30 cellular contexts compared by ENCODE assay signal in genomic region chr5:137616046-137616445, GRCh38.
"Had no signal": no experiment of that assay in that cellular context is flagged by ENCODE, and none has a peak within 500 bp of the region (broad histone marks: within the 10 kb centered on the region; RNA-seq: fewer than 3 reads in every experiment).

No MANE protein-coding gene starts in this region.

- ATAC-seq: activated CD4-positive, CD25-positive, alpha-beta regulatory T cell treated with anti-CD3 and anti-CD28 coated beads, Interleukin-2, amount 50 U/mL, for 24 hours; activated CD8-positive, alpha-beta T cell treated with anti-CD3 and anti-CD28 coated beads for 36 hours; activated naive CD4-positive, alpha-beta T cell treated with anti-CD3 and anti-CD28 coated beads, Interleukin-2, amount 50 U/mL, for 72 hours; activated naive CD8-positive, alpha-beta T cell treated with anti-CD3 and anti-CD28 coated beads, Interleukin-2, amount 50 U/mL, for 24 hours; K562; Panc1; Right ventricle myocardium inferior had no signal

- H3K9me3 Mint-ChIP-seq: activated CD8-positive, alpha-beta T cell treated with anti-CD3 and anti-CD28 coated beads for 36 hours; activated naive CD4-positive, alpha-beta T cell treated with anti-CD3 and anti-CD28 coated beads, Interleukin-2, amount 50 U/mL, for 72 hours; activated naive CD8-positive, alpha-beta T cell treated with anti-CD3 and anti-CD28 coated beads, Interleukin-2, amount 50 U/mL, for 24 hours; activated T-cell treated with anti-CD3 and anti-CD28 coated beads, Interleukin-2, amount 50 U/mL, for 24 hours; activated T-helper 1 cell treated with anti-CD3 and anti-CD28 coated beads, Interleukin-12 subunit alpha, Interleukin-12 subunit beta, Interleukin-2, Interleukin-4 antibody, amounts not matched to agents 30 ng/mL and 10 ng/mL and 1 ng/mL, durations not matched to agents 14 hours and 24 hours and 36 hours; brain; central memory CD8-positive, alpha-beta T cell had no signal

- H3K36me3 Mint-ChIP-seq: activated naive CD4-positive, alpha-beta T cell treated with anti-CD3 and anti-CD28 coated beads, Interleukin-2, amount 50 U/mL, for 72 hours; brain had no signal

- H3K27ac ChIP-seq: ascending aorta, SJCRH30 had no signal

- H3K4me3 ChIP-seq: ascending aorta, K562, SJCRH30 had no signal

- H3K4me1 ChIP-seq: SJCRH30 had no signal

- H3K4me1 Mint-ChIP-seq: central memory CD8-positive, alpha-beta T cell had no signal

- H3K9me3 ChIP-seq: ascending aorta, SJCRH30, SK-N-SH had no signal

- H3K27ac Mint-ChIP-seq: activated CD8-positive, alpha-beta T cell treated with anti-CD3 and anti-CD28 coated beads for 36 hours; activated naive CD4-positive, alpha-beta T cell treated with anti-CD3 and anti-CD28 coated beads, Interleukin-2, amount 50 U/mL, for 72 hours; activated naive CD8-positive, alpha-beta T cell treated with anti-CD3 and anti-CD28 coated beads, Interleukin-2, amount 50 U/mL, for 24 hours; activated T-cell treated with anti-CD3 and anti-CD28 coated beads, Interleukin-2, amount 50 U/mL, for 24 hours; activated T-helper 1 cell treated with anti-CD3 and anti-CD28 coated beads, Interleukin-12 subunit alpha, Interleukin-12 subunit beta, Interleukin-2, Interleukin-4 antibody, amounts not matched to agents 30 ng/mL and 10 ng/mL and 1 ng/mL, durations not matched to agents 14 hours and 24 hours and 36 hours; brain had no signal

- FAIRE-seq: K562 had no signal

- H3K27me3 Mint-ChIP-seq: activated CD8-positive, alpha-beta T cell treated with anti-CD3 and anti-CD28 coated beads for 36 hours; activated naive CD8-positive, alpha-beta T cell treated with anti-CD3 and anti-CD28 coated beads, Interleukin-2, amount 50 U/mL, for 24 hours; activated T-cell treated with anti-CD3 and anti-CD28 coated beads, Interleukin-2, amount 50 U/mL, for 24 hours; brain; central memory CD8-positive, alpha-beta T cell had no signal

- H3K9ac ChIP-seq: SK-N-SH had no signal

- DNase-seq: activated CD4-positive, alpha-beta T cell treated with anti-CD3 and anti-CD28 coated beads for 4 hours; activated CD8-positive, alpha-beta T cell treated with anti-CD3 and anti-CD28 coated beads for 36 hours; activated effector memory CD4-positive, alpha-beta T cell treated with Interleukin-2 at 50 U/mL for 16 hours; activated naive CD4-positive, alpha-beta T cell; activated naive CD8-positive, alpha-beta T cell treated with anti-CD3 and anti-CD28 coated beads, Interleukin-2, amount 50 U/mL, for 24 hours; activated T-cell treated with anti-CD3 and anti-CD28 coated beads, Interleukin-2, amount 50 U/mL, for 24 hours; amniotic stem cell; Karpas-422; MM.1S; NCI-H1105; NCI-H1436; NCI-H1694 treated with DMSO at 0.1 percent for 48 hours; NCI-H2081; NCI-H510A treated with DMSO at 0.1 percent for 48 hours; NCI-H774; NK-92 treated with Interleukin-12 subunit alpha and Interleukin-12 subunit beta, amount 100 ng/mL, for 24 hours; OCI-M1; RPMI8226; SJCRH30; SK-N-SH; T-helper 1 cell had no signal

- H3K27me3 ChIP-seq: ascending aorta, SJCRH30 had no signal

- H3K36me3 ChIP-seq: ascending aorta, SJCRH30 had no signal

- H3K4me3 Mint-ChIP-seq: activated CD8-positive, alpha-beta T cell treated with anti-CD3 and anti-CD28 coated beads for 36 hours; activated naive CD8-positive, alpha-beta T cell treated with anti-CD3 and anti-CD28 coated beads, Interleukin-2, amount 50 U/mL, for 24 hours; activated T-cell treated with anti-CD3 and anti-CD28 coated beads, Interleukin-2, amount 50 U/mL, for 24 hours; activated T-helper 1 cell treated with anti-CD3 and anti-CD28 coated beads, Interleukin-12 subunit alpha, Interleukin-12 subunit beta, Interleukin-2, Interleukin-4 antibody, amounts not matched to agents 30 ng/mL and 10 ng/mL and 1 ng/mL, durations not matched to agents 14 hours and 24 hours and 36 hours; brain; central memory CD8-positive, alpha-beta T cell had no signal
